Comparison of ENCODE assay signal across 2 cellular contexts in genomic region chr19:44010468-44010867, GRCh38.
TF ChIP-seq lines count a peak whose summit lies in the region.

No MANE protein-coding gene starts in this region.

TF ChIP-seq in liver, 16 proteins besides CTCF, POLR2A, EP300 and RAD21:
- TF ChIP-seq, protein P1, sequence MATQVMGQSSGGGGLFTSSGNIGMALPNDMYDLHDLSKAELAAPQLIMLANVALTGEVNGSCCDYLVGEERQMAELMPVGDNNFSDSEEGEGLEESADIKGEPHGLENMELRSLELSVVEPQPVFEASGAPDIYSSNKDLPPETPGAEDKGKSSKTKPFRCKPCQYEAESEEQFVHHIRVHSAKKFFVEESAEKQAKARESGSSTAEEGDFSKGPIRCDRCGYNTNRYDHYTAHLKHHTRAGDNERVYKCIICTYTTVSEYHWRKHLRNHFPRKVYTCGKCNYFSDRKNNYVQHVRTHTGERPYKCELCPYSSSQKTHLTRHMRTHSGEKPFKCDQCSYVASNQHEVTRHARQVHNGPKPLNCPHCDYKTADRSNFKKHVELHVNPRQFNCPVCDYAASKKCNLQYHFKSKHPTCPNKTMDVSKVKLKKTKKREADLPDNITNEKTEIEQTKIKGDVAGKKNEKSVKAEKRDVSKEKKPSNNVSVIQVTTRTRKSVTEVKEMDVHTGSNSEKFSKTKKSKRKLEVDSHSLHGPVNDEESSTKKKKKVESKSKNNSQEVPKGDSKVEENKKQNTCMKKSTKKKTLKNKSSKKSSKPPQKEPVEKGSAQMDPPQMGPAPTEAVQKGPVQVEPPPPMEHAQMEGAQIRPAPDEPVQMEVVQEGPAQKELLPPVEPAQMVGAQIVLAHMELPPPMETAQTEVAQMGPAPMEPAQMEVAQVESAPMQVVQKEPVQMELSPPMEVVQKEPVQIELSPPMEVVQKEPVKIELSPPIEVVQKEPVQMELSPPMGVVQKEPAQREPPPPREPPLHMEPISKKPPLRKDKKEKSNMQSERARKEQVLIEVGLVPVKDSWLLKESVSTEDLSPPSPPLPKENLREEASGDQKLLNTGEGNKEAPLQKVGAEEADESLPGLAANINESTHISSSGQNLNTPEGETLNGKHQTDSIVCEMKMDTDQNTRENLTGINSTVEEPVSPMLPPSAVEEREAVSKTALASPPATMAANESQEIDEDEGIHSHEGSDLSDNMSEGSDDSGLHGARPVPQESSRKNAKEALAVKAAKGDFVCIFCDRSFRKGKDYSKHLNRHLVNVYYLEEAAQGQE (IDR thresholded peaks at IDR 0.05): no peak

TF ChIP-seq in HepG2, 621 proteins besides CTCF, POLR2A, EP300 and RAD21:
- TF ChIP-seq ARNT (IDR thresholded peaks at IDR 0.05) (no peak), KLF13 (CRISPR knock-in tag; IDR thresholded peaks at IDR 0.05) (no peak), PAWR (CRISPR knock-in tag; IDR thresholded peaks at IDR 0.05; ENCODE audit: borderline replicate concordance) (no peak), ZNF550 (CRISPR knock-in tag; IDR thresholded peaks at IDR 0.05; ENCODE audit: borderline replicate concordance) (no peak), NR3C1 (CRISPR knock-in tag; IDR thresholded peaks at IDR 0.05) (no peak), MBD4 (IDR thresholded peaks at IDR 0.05; ENCODE audit: borderline replicate concordance, low read length) (no peak), ASH2L (IDR thresholded peaks at IDR 0.05; ENCODE audit: insufficient read length, low read depth, low read length) (no peak), SIX1 (CRISPR knock-in tag; IDR thresholded peaks at IDR 0.05; ENCODE audit: borderline replicate concordance) (no peak), SSRP1 (CRISPR knock-in tag; IDR thresholded peaks at IDR 0.05) (no peak), HOXA7 (CRISPR knock-in tag; IDR thresholded peaks at IDR 0.05) (no peak), HES4 (CRISPR knock-in tag; IDR thresholded peaks at IDR 0.05; ENCODE audit: borderline replicate concordance) (no peak), MEF2D (CRISPR knock-in tag; IDR thresholded peaks at IDR 0.05) (no peak), SETDB1 (CRISPR knock-in tag; IDR thresholded peaks at IDR 0.05; ENCODE audit: borderline replicate concordance) (no peak), GLI4 (CRISPR knock-in tag; IDR thresholded peaks at IDR 0.05; ENCODE audit: borderline replicate concordance) (no peak), HDAC2 (CRISPR knock-in tag; IDR thresholded peaks at IDR 0.05) (no peak), BORCS8-MEF2B (CRISPR knock-in tag; IDR thresholded peaks at IDR 0.05) (no peak), ZFX (CRISPR knock-in tag; IDR thresholded peaks at IDR 0.05; ENCODE audit: low read depth) (no peak)
- TF ChIP-seq, protein P2, sequence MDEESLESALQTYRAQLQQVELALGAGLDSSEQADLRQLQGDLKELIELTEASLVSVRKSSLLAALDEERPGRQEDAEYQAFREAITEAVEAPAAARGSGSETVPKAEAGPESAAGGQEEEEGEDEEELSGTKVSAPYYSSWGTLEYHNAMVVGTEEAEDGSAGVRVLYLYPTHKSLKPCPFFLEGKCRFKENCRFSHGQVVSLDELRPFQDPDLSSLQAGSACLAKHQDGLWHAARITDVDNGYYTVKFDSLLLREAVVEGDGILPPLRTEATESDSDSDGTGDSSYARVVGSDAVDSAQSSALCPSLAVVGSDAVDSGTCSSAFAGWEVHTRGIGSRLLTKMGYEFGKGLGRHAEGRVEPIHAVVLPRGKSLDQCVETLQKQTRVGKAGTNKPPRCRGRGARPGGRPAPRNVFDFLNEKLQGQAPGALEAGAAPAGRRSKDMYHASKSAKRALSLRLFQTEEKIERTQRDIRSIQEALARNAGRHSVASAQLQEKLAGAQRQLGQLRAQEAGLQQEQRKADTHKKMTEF (CRISPR knock-in tag; IDR thresholded peaks at IDR 0.05): no peak
- TF ChIP-seq, protein P3, sequence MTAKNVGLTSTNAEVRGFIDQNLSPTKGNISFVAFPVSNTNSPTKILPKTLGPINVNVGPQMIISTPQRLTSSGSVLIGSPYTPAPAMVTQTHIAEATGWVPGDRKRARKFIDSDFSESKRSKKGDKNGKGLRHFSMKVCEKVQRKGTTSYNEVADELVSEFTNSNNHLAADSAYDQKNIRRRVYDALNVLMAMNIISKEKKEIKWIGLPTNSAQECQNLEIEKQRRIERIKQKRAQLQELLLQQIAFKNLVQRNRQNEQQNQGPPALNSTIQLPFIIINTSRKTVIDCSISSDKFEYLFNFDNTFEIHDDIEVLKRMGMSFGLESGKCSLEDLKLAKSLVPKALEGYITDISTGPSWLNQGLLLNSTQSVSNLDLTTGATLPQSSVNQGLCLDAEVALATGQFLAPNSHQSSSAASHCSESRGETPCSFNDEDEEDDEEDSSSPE (CRISPR knock-in tag; IDR thresholded peaks at IDR 0.05): no peak
- TF ChIP-seq, protein P4, sequence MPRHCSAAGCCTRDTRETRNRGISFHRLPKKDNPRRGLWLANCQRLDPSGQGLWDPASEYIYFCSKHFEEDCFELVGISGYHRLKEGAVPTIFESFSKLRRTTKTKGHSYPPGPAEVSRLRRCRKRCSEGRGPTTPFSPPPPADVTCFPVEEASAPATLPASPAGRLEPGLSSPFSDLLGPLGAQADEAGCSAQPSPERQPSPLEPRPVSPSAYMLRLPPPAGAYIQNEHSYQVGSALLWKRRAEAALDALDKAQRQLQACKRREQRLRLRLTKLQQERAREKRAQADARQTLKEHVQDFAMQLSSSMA (CRISPR knock-in tag; IDR thresholded peaks at IDR 0.05): no peak
TF ChIP-seq in HepG2: peak in this region for 0.
